In the genomic region with DNA sequence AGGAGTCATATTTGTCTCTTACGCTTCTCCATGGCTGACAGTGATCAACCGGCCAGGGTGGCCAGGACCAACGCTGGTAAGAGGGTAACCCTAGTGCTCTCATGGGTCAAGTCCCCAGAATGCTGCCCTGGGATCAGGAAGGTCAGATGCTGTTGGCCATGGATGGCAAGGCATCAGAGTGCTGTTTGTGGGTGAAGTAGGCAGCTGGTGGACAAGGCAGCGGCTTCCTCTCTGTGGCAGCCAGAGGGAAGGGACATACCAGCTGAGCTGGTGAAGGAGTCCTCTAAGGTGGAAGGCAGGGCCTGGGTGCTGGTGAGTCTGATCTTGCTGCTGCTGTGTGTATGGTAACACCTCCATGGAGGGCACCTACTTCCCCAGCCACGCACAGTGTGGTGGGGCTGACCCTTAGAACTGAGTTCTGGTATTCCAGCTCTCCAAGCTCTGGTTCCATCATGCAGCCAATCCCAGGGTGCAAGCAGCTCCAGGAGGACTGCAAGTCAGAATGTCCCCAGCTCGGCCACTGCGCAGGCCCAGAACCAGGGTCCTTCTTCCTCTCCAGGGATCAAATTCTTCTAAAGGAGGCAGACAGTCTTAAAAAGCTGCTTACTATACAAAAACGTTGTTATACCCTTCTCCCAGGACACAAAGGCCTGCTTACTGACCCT, we compare ENCODE assay signal across 15 cellular contexts. TPM values are rescaled to one million over a fixed set of nuclear protein-coding genes. Genes with fewer than 3 reads are reported as not detected.
DNase-seq lines count a peak whose midpoint lies in the region; ATAC-seq and TF ChIP-seq lines count a peak whose summit lies in the region.
"Had no signal": no experiment of that assay in that cellular context is flagged by ENCODE, and none has a peak within 500 bp of the region (broad histone marks: within the 10 kb centered on the region; RNA-seq: fewer than 3 reads in every experiment).

No MANE protein-coding gene starts in this region.

- H3K36me3 Mint-ChIP-seq in activated CD8-positive, alpha-beta memory T cell treated with anti-CD3 and anti-CD28 coated beads, Interleukin-2, amount 10 ng/mL, durations not matched to agents 7 days and 5 days, result no peaks in the 10 kb centered on the region
- H3K36me3 Mint-ChIP-seq in osteocyte (ENCODE audit: unreplicated experiment), result no peaks in the 10 kb centered on the region
- no peaks in the 10 kb centered on the region for H3K36me3 Mint-ChIP-seq in activated T-cell treated with anti-CD3 and anti-CD28 coated beads, Interleukin-2, amount 50 U/mL, for 4 hours (ENCODE audit: insufficient read depth)

- CTCF ChIA-PET in activated CD8-positive, alpha-beta memory T cell treated with anti-CD3 and anti-CD28 coated beads, Interleukin-2, amount 10 ng/mL, durations not matched to agents 7 days and 5 days (lab: Charles Lee), result no interaction called here

- H3K27me3 Mint-ChIP-seq in activated CD8-positive, alpha-beta memory T cell treated with anti-CD3 and anti-CD28 coated beads, Interleukin-2, amount 10 ng/mL, durations not matched to agents 7 days and 5 days, result peaks cover 36% of the 10 kb centered on the region
- peaks cover 2% of the 10 kb centered on the region for H3K27me3 Mint-ChIP-seq in osteocyte (ENCODE audit: unreplicated experiment)
- peaks cover 23% of the 10 kb centered on the region for H3K27me3 Mint-ChIP-seq in activated T-cell treated with anti-CD3 and anti-CD28 coated beads, Interleukin-2, amount 50 U/mL, for 4 hours (ENCODE audit: low read depth)

- H3K4me3 ChIP-seq in coronary artery, result no peak overlapping the region
- H3K4me3 ChIP-seq: GM23338 had no signal

- no peak overlapping the region for H3K27ac Mint-ChIP-seq in activated CD8-positive, alpha-beta memory T cell treated with anti-CD3 and anti-CD28 coated beads, Interleukin-2, amount 10 ng/mL, durations not matched to agents 7 days and 5 days
- H3K27ac Mint-ChIP-seq in osteocyte (ENCODE audit: unreplicated experiment), result no peak overlapping the region
- H3K27ac Mint-ChIP-seq: CD4-positive, alpha-beta T cell; GM23338 had no signal

- TF ChIP-seq CTCF in coronary artery (IDR thresholded peaks at IDR 0.05), result no peak
- no peak for TF ChIP-seq CTCF in osteocyte (IDR thresholded peaks at IDR 0.05)

- no peak for ATAC-seq in activated CD8-positive, alpha-beta memory T cell treated with anti-CD3 and anti-CD28 coated beads, Interleukin-2, amount 10 ng/mL, durations not matched to agents 7 days and 5 days
- ATAC-seq in activated T-cell treated with anti-CD3 and anti-CD28 coated beads, Interleukin-2, amount 50 U/mL, for 4 hours, result no peak
- no peak for ATAC-seq in GM21526 (IDR thresholded peaks at IDR 0.05; ENCODE audit: low FRiP score, unreplicated experiment)
- ATAC-seq: GM23338 had no signal

- no peaks in the 10 kb centered on the region for H3K4me1 Mint-ChIP-seq in activated CD8-positive, alpha-beta memory T cell treated with anti-CD3 and anti-CD28 coated beads, Interleukin-2, amount 10 ng/mL, durations not matched to agents 7 days and 5 days
- H3K4me1 Mint-ChIP-seq in osteocyte (ENCODE audit: unreplicated experiment), result no peaks in the 10 kb centered on the region
- H3K4me1 Mint-ChIP-seq in activated T-cell treated with anti-CD3 and anti-CD28 coated beads, Interleukin-2, amount 50 U/mL, for 4 hours (ENCODE audit: low read depth), result no peaks in the 10 kb centered on the region

- no peak overlapping the region for H3K27ac ChIP-seq in coronary artery
- H3K27ac ChIP-seq: C4-2B, HL-60 had no signal

- DNase-seq in activated CD8-positive, alpha-beta memory T cell treated with anti-CD3 and anti-CD28 coated beads, Interleukin-2, amount 10 ng/mL, durations not matched to agents 7 days and 5 days, result peak; percentile 26
- no peak for DNase-seq in activated CD8-positive, alpha-beta memory T cell treated with anti-CD3 and anti-CD28 coated beads, Interleukin-2, amount 50 U/mL, for 4 hours
- peak; percentile 56 for DNase-seq in coronary artery (ENCODE audit: low spot score)
- DNase-seq in osteocyte (ENCODE audit: extremely low spot score, unreplicated experiment), result peak; percentile 70
- no peak for DNase-seq in activated T-cell treated with anti-CD3 and anti-CD28 coated beads, Interleukin-2, amount 50 U/mL, for 4 hours
- DNase-seq: ACHN; AML-193; Caco-2; CD4-positive, alpha-beta T cell; HCEC 1CT; IMR-90 had no signal

- no peak overlapping the region for H3K4me3 Mint-ChIP-seq in activated CD8-positive, alpha-beta memory T cell treated with anti-CD3 and anti-CD28 coated beads, Interleukin-2, amount 10 ng/mL, durations not matched to agents 7 days and 5 days
- no peak overlapping the region for H3K4me3 Mint-ChIP-seq in osteocyte (ENCODE audit: unreplicated experiment)
- H3K4me3 Mint-ChIP-seq in activated T-cell treated with anti-CD3 and anti-CD28 coated beads, Interleukin-2, amount 50 U/mL, for 4 hours, result no peak overlapping the region
- H3K4me3 Mint-ChIP-seq: CD4-positive, alpha-beta T cell; GM23338 had no signal

- no peaks in the 10 kb centered on the region for H3K9me3 Mint-ChIP-seq in activated CD8-positive, alpha-beta memory T cell treated with anti-CD3 and anti-CD28 coated beads, Interleukin-2, amount 10 ng/mL, durations not matched to agents 7 days and 5 days (ENCODE audit: low read depth)
- peaks cover 11% of the 10 kb centered on the region for H3K9me3 Mint-ChIP-seq in osteocyte (ENCODE audit: unreplicated experiment)
- H3K9me3 Mint-ChIP-seq in activated T-cell treated with anti-CD3 and anti-CD28 coated beads, Interleukin-2, amount 50 U/mL, for 4 hours, result peaks cover 8% of the 10 kb centered on the region

RNA-seq across cellular contexts. Expression of a gene that starts 13.4 kb away (rescaled TPM):
- total RNA-seq in activated CD8-positive, alpha-beta memory T cell treated with anti-CD3 and anti-CD28 coated beads, Interleukin-2, amount 10 ng/mL, durations not matched to agents 7 days and 5 days, result not detected
- 1.4 and 2.0 TPM in 2 replicates for total RNA-seq in osteocyte
- total RNA-seq in activated T-cell treated with anti-CD3 and anti-CD28 coated beads, Interleukin-2, amount 50 U/mL, for 4 hours, result under 1 TPM in 1 of 3 donors, not detected in 2; 0.30 TPM
- total RNA-seq: CD4-positive, alpha-beta T cell had no signal

Comparison
In these comparisons a context has a peak if more than half of its experiments do, and no peak if none do; other contexts are left out.
1. DNase-seq: peak in activated CD8-positive, alpha-beta memory T cell treated with anti-CD3 and anti-CD28 coated beads, Interleukin-2, amount 10 ng/mL, durations not matched to agents 7 days and 5 days (single experiment), coronary artery (single experiment) and osteocyte (single experiment); none in activated CD8-positive, alpha-beta memory T cell treated with anti-CD3 and anti-CD28 coated beads, Interleukin-2, amount 50 U/mL, for 4 hours (single experiment) and activated T-cell treated with anti-CD3 and anti-CD28 coated beads, Interleukin-2, amount 50 U/mL, for 4 hours (single experiment).